Comparison of ENCODE assay signal across 2 cellular contexts in genomic region chr1:25896266-25896665, GRCh38.
TF ChIP-seq lines count a peak whose summit lies in the region.

No MANE protein-coding gene starts in this region.

TF ChIP-seq in K562, 482 proteins besides CTCF, POLR2A, EP300 and RAD21:
- TF ChIP-seq ZFX (CRISPR knock-in tag; IDR thresholded peaks at IDR 0.05) = 0 out of 2 replicates have a peak, but pooled peaks have one; percentile 6
- TF ChIP-seq TEAD1 (CRISPR knock-in tag; IDR thresholded peaks at IDR 0.05) = no peak
- TF ChIP-seq MLX (CRISPR knock-in tag; conservative IDR thresholded peaks at IDR 0.05) = no peak
- TF ChIP-seq C11orf30 (IDR thresholded peaks at IDR 0.05; ENCODE audit: low read depth) = 0 out of 2 replicates have a peak, but pooled peaks have one; percentile 16
- no peak for TF ChIP-seq TBP (optimal IDR thresholded peaks at IDR 0.05; ENCODE audit: low read depth, low read length)
- no peak for TF ChIP-seq ZNF263 (CRISPR knock-in tag; IDR thresholded peaks at IDR 0.05; ENCODE audit: borderline replicate concordance)
- no peak for TF ChIP-seq MEF2D (tag; conservative IDR thresholded peaks at IDR 0.05; ENCODE audit: low read depth)
- TF ChIP-seq, protein P1, sequence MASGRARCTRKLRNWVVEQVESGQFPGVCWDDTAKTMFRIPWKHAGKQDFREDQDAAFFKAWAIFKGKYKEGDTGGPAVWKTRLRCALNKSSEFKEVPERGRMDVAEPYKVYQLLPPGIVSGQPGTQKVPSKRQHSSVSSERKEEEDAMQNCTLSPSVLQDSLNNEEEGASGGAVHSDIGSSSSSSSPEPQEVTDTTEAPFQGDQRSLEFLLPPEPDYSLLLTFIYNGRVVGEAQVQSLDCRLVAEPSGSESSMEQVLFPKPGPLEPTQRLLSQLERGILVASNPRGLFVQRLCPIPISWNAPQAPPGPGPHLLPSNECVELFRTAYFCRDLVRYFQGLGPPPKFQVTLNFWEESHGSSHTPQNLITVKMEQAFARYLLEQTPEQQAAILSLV (tag; IDR thresholded peaks at IDR 0.05) = no peak
- TF ChIP-seq ZNF707 (CRISPR knock-in tag; conservative IDR thresholded peaks at IDR 0.05) = no peak
- TF ChIP-seq KHSRP (IDR thresholded peaks at IDR 0.05) = no peak

TF ChIP-seq in neural cell, 6 proteins besides CTCF, POLR2A, EP300 and RAD21:
- TF ChIP-seq TAF1 (IDR thresholded peaks at IDR 0.05; ENCODE audit: low read depth) = no peak
- no peak for TF ChIP-seq SMC3 (conservative IDR thresholded peaks at IDR 0.05; ENCODE audit: poor library complexity)
